Comparison of ENCODE assay signal across 16 cellular contexts in genomic region chr12:104340917-104341611, GRCh38. TPM values are rescaled to one million over a fixed set of nuclear protein-coding genes. Genes with fewer than 3 reads are reported as not detected.
DNase-seq lines count a peak whose midpoint lies in the region; ATAC-seq and TF ChIP-seq lines count a peak whose summit lies in the region.
"Had no signal": no experiment of that assay in that cellular context is flagged by ENCODE, and none has a peak within 500 bp of the region (broad histone marks: within the 10 kb centered on the region; RNA-seq: fewer than 3 reads in every experiment).

No MANE protein-coding gene starts in this region.

- peak; percentile 28 for ATAC-seq in sciatic nerve
- no peak for ATAC-seq in stimulated activated memory B cell treated with anti-CD40 and anti-IgM and Interleukin-4, amounts not matched to agents 10 μg/mL and 1 μg/mL and 100 μg/mL, for 72 hours
- ATAC-seq in HG02798 (IDR thresholded peaks at IDR 0.05; ENCODE audit: poor library complexity, unreplicated experiment): no peak
- no peak for ATAC-seq in GM18868 (IDR thresholded peaks at IDR 0.05; ENCODE audit: unreplicated experiment)
- ATAC-seq: body of pancreas, heart left ventricle had no signal

- H3K4me1 Mint-ChIP-seq in stimulated activated memory B cell treated with anti-CD40 and anti-IgM and Interleukin-4, amounts not matched to agents 10 μg/mL and 1 μg/mL and 100 μg/mL, for 72 hours: no peaks in the 10 kb centered on the region
- H3K4me1 Mint-ChIP-seq: naive B cell had no signal

- DNase-seq in ascending aorta (ENCODE audit: low spot score in 2 of 2): no peak
- DNase-seq in globus pallidus (ENCODE audit: low spot score): peak; percentile 63
- DNase-seq in sciatic nerve (ENCODE audit: low spot score): no peak
- no peak for DNase-seq in activated gamma-delta T cell treated with Interleukin-2 at 50 U/mL for 16 hours
- DNase-seq: activated CD4-positive, alpha-beta T cell treated with anti-CD3 and anti-CD28 coated beads, Interleukin-2, amount 10 ng/mL, durations not matched to agents 24 days and 14 days; body of pancreas; Caco-2; heart left ventricle; naive B cell; NCI-H2029; psoas muscle had no signal

- H3K4me1 ChIP-seq in HEK293 (ENCODE audit: control insufficient read depth, insufficient read depth, low read length): no peaks in the 10 kb centered on the region
- peaks cover 8 to 44% of the 10 kb centered on the region in 2 donors for H3K4me1 ChIP-seq in ascending aorta
- H3K4me1 ChIP-seq: body of pancreas, Caco-2 had no signal

- peaks cover 32 to 73% of the 10 kb centered on the region in 2 experiments for H3K36me3 ChIP-seq in HEK293 (ENCODE audit: control insufficient read depth in 2 of 2, insufficient read depth in 1 of 2, low read length in 2 of 2)
- H3K36me3 ChIP-seq in ascending aorta: peaks cover 56 to 69% of the 10 kb centered on the region in 2 donors

- no peaks in the 10 kb centered on the region for H3K9me3 Mint-ChIP-seq in stimulated activated memory B cell treated with anti-CD40 and anti-IgM and Interleukin-4, amounts not matched to agents 10 μg/mL and 1 μg/mL and 100 μg/mL, for 72 hours
- H3K9me3 Mint-ChIP-seq: activated CD4-positive, alpha-beta T cell treated with anti-CD3 and anti-CD28 coated beads, Interleukin-2, amount 10 ng/mL, durations not matched to agents 24 days and 14 days; naive B cell had no signal

- no peaks in the 10 kb centered on the region for H3K27me3 Mint-ChIP-seq in stimulated activated memory B cell treated with anti-CD40 and anti-IgM and Interleukin-4, amounts not matched to agents 10 μg/mL and 1 μg/mL and 100 μg/mL, for 72 hours
- H3K27me3 Mint-ChIP-seq: activated CD4-positive, alpha-beta T cell treated with anti-CD3 and anti-CD28 coated beads, Interleukin-2, amount 10 ng/mL, durations not matched to agents 24 days and 14 days; naive B cell had no signal

- no peak overlapping the region for H3K4me3 Mint-ChIP-seq in stimulated activated memory B cell treated with anti-CD40 and anti-IgM and Interleukin-4, amounts not matched to agents 10 μg/mL and 1 μg/mL and 100 μg/mL, for 72 hours
- H3K4me3 Mint-ChIP-seq: activated CD4-positive, alpha-beta T cell treated with anti-CD3 and anti-CD28 coated beads, Interleukin-2, amount 10 ng/mL, durations not matched to agents 24 days and 14 days; naive B cell had no signal

- H3K4me3 ChIP-seq in HEK293 (ENCODE audit: low read depth, low read length): no peak overlapping the region
- no peak overlapping the region for H3K4me3 ChIP-seq in ascending aorta
- H3K4me3 ChIP-seq: body of pancreas, heart left ventricle, psoas muscle had no signal

- intact Hi-C loops in ascending aorta (cut with DNase I) (no loop called here), sciatic nerve (cut with DNase I) (no loop called here)

- POLR2A ChIA-PET in HEK293 (lab: Yijun Ruan, JAX): interaction anchor here (0.9 kb wide), 1 partner anchor 28 kb away, joined by 3 read pairs; no protein-coding TSS in a partner anchor

- TF ChIP-seq CTCF in HEK293 (tag by site-specific recombination; IDR thresholded peaks at IDR 0.05) (no peak), ascending aorta (IDR thresholded peaks at IDR 0.05) (no peak)

- H3K27me3 ChIP-seq in ascending aorta: no peaks in the 10 kb centered on the region
- H3K27me3 ChIP-seq: body of pancreas, heart left ventricle had no signal

- H3K9me3 ChIP-seq in HEK293 (ENCODE audit: control insufficient read depth, insufficient read depth, low read depth, low read length): no peaks in the 10 kb centered on the region
- no peaks in the 10 kb centered on the region for H3K9me3 ChIP-seq in ascending aorta
- H3K9me3 ChIP-seq: body of pancreas, Caco-2, heart left ventricle, psoas muscle had no signal

- H3K36me3 Mint-ChIP-seq in stimulated activated memory B cell treated with anti-CD40 and anti-IgM and Interleukin-4, amounts not matched to agents 10 μg/mL and 1 μg/mL and 100 μg/mL, for 72 hours: peaks cover 51% of the 10 kb centered on the region

- no peak overlapping the region for H3K27ac ChIP-seq in HEK293 (ENCODE audit: extremely low read depth, low read depth, low read length)
- peak overlapping the region; percentile 62 to 64 for H3K27ac ChIP-seq in ascending aorta
- H3K27ac ChIP-seq: body of pancreas, HL-60, psoas muscle had no signal

- CTCF ChIA-PET in HEK293 (lab: Yijun Ruan, JAX): interaction anchor here (1.0 kb wide), 1 partner anchor 14 kb away, joined by 3 read pairs; no protein-coding TSS in a partner anchor

- no peak overlapping the region for H3K27ac Mint-ChIP-seq in stimulated activated memory B cell treated with anti-CD40 and anti-IgM and Interleukin-4, amounts not matched to agents 10 μg/mL and 1 μg/mL and 100 μg/mL, for 72 hours
- H3K27ac Mint-ChIP-seq: activated CD4-positive, alpha-beta T cell treated with anti-CD3 and anti-CD28 coated beads, Interleukin-2, amount 10 ng/mL, durations not matched to agents 24 days and 14 days had no signal

TF ChIP-seq in HEK293, 187 proteins besides CTCF, POLR2A, EP300 and RAD21:
- TF ChIP-seq ZNF837 (tag by site-specific recombination; IDR thresholded peaks at IDR 0.05): no peak
- TF ChIP-seq ZIC2 (tag by site-specific recombination; IDR thresholded peaks at IDR 0.05): peak; percentile 87
TF ChIP-seq in HEK293: peak in this region for 1.

RNA-seq across cellular contexts. Expression of gene EID3, which starts 37.5 kb away (rescaled TPM):
- total RNA-seq in ascending aorta (1.4 TPM), sciatic nerve (8.5 TPM)
